Comparison of ENCODE assay signal across 9 cellular contexts in the genomic region with DNA sequence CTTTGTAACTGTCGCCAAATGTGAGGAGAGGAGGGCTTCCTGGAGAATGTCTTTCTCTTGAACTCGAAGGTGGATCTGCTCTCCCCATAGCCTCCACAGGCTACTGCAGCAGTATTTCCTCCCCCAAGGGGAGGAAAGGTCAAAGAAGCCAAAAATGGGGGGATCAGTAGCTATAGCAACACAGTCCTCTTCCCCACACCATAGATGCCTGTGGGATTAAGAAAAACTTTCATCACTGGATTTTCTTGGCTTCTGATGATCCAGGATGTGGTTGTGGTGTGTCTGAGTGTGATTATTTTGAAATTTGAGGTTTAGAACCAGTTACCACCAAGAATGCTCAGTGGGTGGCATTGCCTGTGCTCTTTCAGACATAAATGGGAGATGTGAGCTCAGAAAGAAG.
A peak's percentile ranks its signal among the peaks of the same experiment; 100 is the strongest.
DNase-seq lines count a peak whose midpoint lies in the region; ATAC-seq, FAIRE-seq and TF ChIP-seq lines count a peak whose summit lies in the region.
"Had no signal": no experiment of that assay in that cellular context is flagged by ENCODE, and none has a peak within 500 bp of the region (broad histone marks: within the 10 kb centered on the region; RNA-seq: fewer than 3 reads in every experiment).

No MANE protein-coding gene starts in this region.

- H3K4me3 ChIP-seq in GM12865 (ENCODE audit: low read depth, low read length) (no peak overlapping the region), SJSA1 (no peak overlapping the region), left lung (no peak overlapping the region), colonic mucosa (no peak overlapping the region)
- H3K4me3 ChIP-seq: lung had no signal

- intact Hi-C loops in left lung (cut with DNase I) (no loop called here), colonic mucosa (cut with DNase I) (no loop called here)

- H3K9me3 ChIP-seq in SJSA1 (replicated peaks) (no peaks in the 10 kb centered on the region), left lung (no peaks in the 10 kb centered on the region), colonic mucosa (no peaks in the 10 kb centered on the region)

- ATAC-seq in HG02642 (IDR thresholded peaks at IDR 0.05; ENCODE audit: poor library complexity, unreplicated experiment) (peak; percentile 43), left lung (peak; percentile 53), HG03521 (IDR thresholded peaks at IDR 0.05; ENCODE audit: unreplicated experiment) (no peak)

- H3K4me1 ChIP-seq in SJSA1 (replicated peaks) (peaks cover 66% of the 10 kb centered on the region), left lung (peaks cover 0 to 18% of the 10 kb centered on the region in 2 donors), colonic mucosa (no peaks in the 10 kb centered on the region)

- FAIRE-seq in frontal cortex (lab: Jason Lieb, UNC) = no peak

- DNase-seq in GM12865 (ENCODE audit: low read depth) = peak; percentile 82
- DNase-seq in SJSA1 (ENCODE audit: low read depth in 1 of 2, low spot score in 2 of 2) = peak; percentile 78 to 96
- DNase-seq in left lung = no peak
- DNase-seq in NCI-H748 treated with DMSO at 0.1 percent for 48 hours (lab: John Stamatoyannopoulos, UW) = no peak
- no peak for DNase-seq in colonic mucosa
- no peak for DNase-seq in frontal cortex (ENCODE audit: low spot score in 2 of 2)

- H3K9ac ChIP-seq in colonic mucosa (ENCODE audit: low read depth in 2 of 2, low read length in 2 of 2) = no peak overlapping the region

- no peaks in the 10 kb centered on the region for H3K36me3 ChIP-seq in SJSA1
- no peaks in the 10 kb centered on the region for H3K36me3 ChIP-seq in left lung
- no peaks in the 10 kb centered on the region for H3K36me3 ChIP-seq in colonic mucosa

- no peaks in the 10 kb centered on the region for H3K27me3 ChIP-seq in SJSA1 (replicated peaks)
- H3K27me3 ChIP-seq in left lung = no peaks in the 10 kb centered on the region
- no peaks in the 10 kb centered on the region for H3K27me3 ChIP-seq in colonic mucosa

- TF ChIP-seq CTCF in GM12865 (IDR thresholded peaks at IDR 0.05; ENCODE audit: insufficient read depth, low read depth, low read length, missing control alignments) (no peak), left lung (IDR thresholded peaks at IDR 0.05) (no peak), colonic mucosa (IDR thresholded peaks at IDR 0.05) (no peak)

- H3K27ac ChIP-seq in SJSA1 (peak overlapping the region; percentile 86), left lung (no peak overlapping the region), colonic mucosa (no peak overlapping the region)

Comparison
In these comparisons a context has a peak if more than half of its experiments do, and no peak if none do; other contexts are left out.
1. DNase-seq: peak in GM12865 (single experiment) and SJSA1 (2 of 2); none in left lung (0 of 2), NCI-H748 treated with DMSO at 0.1 percent for 48 hours (single experiment), colonic mucosa (single experiment) and frontal cortex (0 of 2).